Comparison of ENCODE assay signal across 21 cellular contexts in the genomic region with DNA sequence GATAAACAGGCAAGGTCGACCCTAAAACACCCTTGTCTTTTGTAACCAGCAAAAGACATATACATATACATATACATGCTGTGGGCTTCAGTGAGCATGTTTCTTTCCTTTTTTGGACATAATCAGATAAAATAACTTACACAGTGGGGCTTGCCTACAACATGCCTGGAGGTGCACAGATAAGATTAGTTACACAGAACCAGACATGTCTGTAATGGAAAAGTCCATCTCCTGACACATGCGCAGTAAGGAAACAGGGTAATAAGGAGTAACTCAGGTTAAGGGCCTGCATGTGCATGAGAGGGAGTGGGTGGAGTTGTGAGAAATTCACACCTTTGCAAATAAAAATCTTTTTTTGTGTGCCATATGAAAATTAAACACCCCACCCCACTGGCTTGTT. TPM values are rescaled to one million over a fixed set of nuclear protein-coding genes. Genes with fewer than 3 reads are reported as not detected.
"Had no signal": no experiment of that assay in that cellular context is flagged by ENCODE, and none has a peak within 500 bp of the region (broad histone marks: within the 10 kb centered on the region; RNA-seq: fewer than 3 reads in every experiment).

No MANE protein-coding gene starts in this region.

- DNase-seq: activated CD4-positive, alpha-beta T cell treated with anti-CD3 and anti-CD28 coated beads, Interleukin-2, amount 50 U/mL, for 48 hours; activated CD4-positive, CD25-positive, alpha-beta regulatory T cell; activated CD8-positive, alpha-beta memory T cell treated with anti-CD3 and anti-CD28 coated beads, Interleukin-2, amount 10 ng/mL, durations not matched to agents 7 days and 5 days; activated effector memory CD4-positive, alpha-beta T cell treated with Interleukin-2 at 50 U/mL for 16 hours; activated T-cell treated with anti-CD3 and anti-CD28 coated beads, Interleukin-2, amount 50 U/mL, for 24 hours; effector memory CD4-positive, alpha-beta T cell; mesenchymal stem cell; pancreas; stimulated activated CD4-positive, alpha-beta T cell treated with anti-CD3 and anti-CD28 coated beads, Interleukin-4, amount 100 ng/mL, for 4 hours; stomach; T-cell; T1000 had no signal

- H3K4me3 ChIP-seq: pancreas, stomach, thoracic aorta had no signal

- ATAC-seq: activated CD8-positive, alpha-beta memory T cell treated with anti-CD3 and anti-CD28 coated beads, Interleukin-2, amount 10 ng/mL, durations not matched to agents 7 days and 5 days; left lobe of liver; pancreas; T-cell had no signal

- H3K36me3 Mint-ChIP-seq: activated CD8-positive, alpha-beta memory T cell treated with anti-CD3 and anti-CD28 coated beads, Interleukin-2, amount 10 ng/mL, durations not matched to agents 7 days and 5 days; activated naive CD4-positive, alpha-beta T cell treated with anti-CD3 and anti-CD28 coated beads, Interleukin-2, amount 50 U/mL, for 24 hours; T-cell had no signal

- H3K27ac ChIP-seq: pancreas, stomach, thoracic aorta had no signal

- H3K4me3 Mint-ChIP-seq: activated CD8-positive, alpha-beta memory T cell treated with anti-CD3 and anti-CD28 coated beads, Interleukin-2, amount 10 ng/mL, durations not matched to agents 7 days and 5 days; activated naive CD4-positive, alpha-beta T cell treated with anti-CD3 and anti-CD28 coated beads, Interleukin-2, amount 50 U/mL, for 24 hours; activated T-cell treated with anti-CD3 and anti-CD28 coated beads, Interleukin-2, amount 50 U/mL, for 24 hours; neural crest cell; T-cell had no signal

- H3K4me1 Mint-ChIP-seq: activated CD8-positive, alpha-beta memory T cell treated with anti-CD3 and anti-CD28 coated beads, Interleukin-2, amount 10 ng/mL, durations not matched to agents 7 days and 5 days; activated naive CD4-positive, alpha-beta T cell treated with anti-CD3 and anti-CD28 coated beads, Interleukin-2, amount 50 U/mL, for 24 hours; neural crest cell; T-cell had no signal

- H3K36me3 ChIP-seq: pancreas, stomach, thoracic aorta had no signal

- H3K27ac Mint-ChIP-seq: activated CD8-positive, alpha-beta memory T cell treated with anti-CD3 and anti-CD28 coated beads, Interleukin-2, amount 10 ng/mL, durations not matched to agents 7 days and 5 days; activated naive CD4-positive, alpha-beta T cell treated with anti-CD3 and anti-CD28 coated beads, Interleukin-2, amount 50 U/mL, for 24 hours; activated T-cell treated with anti-CD3 and anti-CD28 coated beads, Interleukin-2, amount 50 U/mL, for 24 hours; T-cell had no signal

- H3K9me3 Mint-ChIP-seq: activated naive CD4-positive, alpha-beta T cell treated with anti-CD3 and anti-CD28 coated beads, Interleukin-2, amount 50 U/mL, for 24 hours; activated T-cell treated with anti-CD3 and anti-CD28 coated beads, Interleukin-2, amount 50 U/mL, for 24 hours; neural crest cell; T-cell had no signal

- H3K27me3 ChIP-seq: pancreas, stomach had no signal

- H3K27me3 Mint-ChIP-seq: activated CD8-positive, alpha-beta memory T cell treated with anti-CD3 and anti-CD28 coated beads, Interleukin-2, amount 10 ng/mL, durations not matched to agents 7 days and 5 days; activated naive CD4-positive, alpha-beta T cell treated with anti-CD3 and anti-CD28 coated beads, Interleukin-2, amount 50 U/mL, for 24 hours; activated T-cell treated with anti-CD3 and anti-CD28 coated beads, Interleukin-2, amount 50 U/mL, for 24 hours had no signal

- H3K4me1 ChIP-seq: pancreas, stomach had no signal

- H3K9me3 ChIP-seq: pancreas, stomach, thoracic aorta had no signal

RNA-seq across cellular contexts. Expression of a gene that starts 3.4 kb away (rescaled TPM):
- total RNA-seq: activated CD8-positive, alpha-beta memory T cell treated with anti-CD3 and anti-CD28 coated beads, Interleukin-2, amount 10 ng/mL, durations not matched to agents 7 days and 5 days; fibroblast of villous mesenchyme; neural crest cell; pancreas; renal cortical epithelial cell; stomach; T-cell; thoracic aorta; urinary bladder had no signal
- polyA plus RNA-seq: pancreas, stomach, urinary bladder had no signal

RNA-seq across cellular contexts. Expression of a gene that starts 10.2 kb away (rescaled TPM):
- total RNA-seq: activated CD8-positive, alpha-beta memory T cell treated with anti-CD3 and anti-CD28 coated beads, Interleukin-2, amount 10 ng/mL, durations not matched to agents 7 days and 5 days; fibroblast of villous mesenchyme; left lobe of liver; neural crest cell; pancreas; renal cortical epithelial cell; skeletal muscle tissue; stomach; T-cell; thoracic aorta; urinary bladder had no signal
- polyA plus RNA-seq: esophagus, pancreas, stomach, urinary bladder had no signal
